Comparison of ENCODE assay signal across 24 cellular contexts in the genomic region with DNA sequence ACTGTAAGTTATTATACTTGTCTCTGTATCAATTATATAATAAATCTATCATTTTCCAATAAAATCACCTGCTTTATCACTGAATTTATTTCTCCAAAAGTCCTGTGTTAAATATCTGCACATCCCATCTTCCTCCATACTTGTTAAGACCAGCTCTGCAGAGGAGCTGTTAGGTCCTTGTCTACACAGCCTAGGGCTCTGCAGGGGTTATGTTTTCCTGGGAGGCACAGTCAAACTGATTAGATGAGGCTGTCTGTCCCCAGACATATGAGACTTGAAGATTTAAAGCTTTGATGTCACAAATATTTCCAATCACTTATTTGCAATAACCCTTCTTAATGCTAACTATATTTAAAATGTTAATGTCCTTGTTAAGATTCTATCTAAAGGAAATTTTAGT.
"Had no signal": no experiment of that assay in that cellular context is flagged by ENCODE, and none has a peak within 500 bp of the region (broad histone marks: within the 10 kb centered on the region; RNA-seq: fewer than 3 reads in every experiment).

No MANE protein-coding gene starts in this region.

- H3K27ac ChIP-seq: left ventricle myocardium inferior, ovary, prostate gland, skin epidermis, suprapubic skin, thoracic aorta, tibial artery, upper lobe of right lung had no signal

- H3K9me3 ChIP-seq: left ventricle myocardium inferior, mucosa of descending colon, ovary, prostate gland, suprapubic skin, thoracic aorta, tibial artery, upper lobe of right lung had no signal

- H3K4me1 Mint-ChIP-seq: naive thymus-derived CD4-positive, alpha-beta T cell; stimulated activated effector memory CD8-positive, alpha-beta T cell treated with anti-CD3 and anti-CD28 coated beads, Interleukin-12 subunit alpha, Interleukin-12 subunit beta, amount 100 ng/mL, for 72 hours had no signal

- H3K36me3 ChIP-seq: left ventricle myocardium inferior, ovary, prostate gland, suprapubic skin, thoracic aorta, tibial artery, upper lobe of right lung had no signal

- DNase-seq: islet precursor cell; left ventricle myocardium inferior; midbrain; mucosa of descending colon; naive thymus-derived CD4-positive, alpha-beta T cell; ovary; posterior cingulate gyrus; retina; right cardiac atrium; stimulated activated CD4-positive, alpha-beta T cell treated with anti-CD3 and anti-CD28 coated beads, Interleukin-12 subunit alpha, Interleukin-12 subunit beta, amount 100 ng/mL, for 4 hours; stimulated activated CD4-positive, alpha-beta T cell treated with anti-CD3 and anti-CD28 coated beads, Interleukin-4, amount 100 ng/mL, for 24 hours; stimulated activated naive CD4-positive, alpha-beta T cell; tibial artery; trophoblast cell; upper lobe of right lung had no signal

- H3K4me3 Mint-ChIP-seq: naive thymus-derived CD4-positive, alpha-beta T cell; natural killer cell treated with Interleukin-12 subunit alpha and Interleukin-12 subunit beta and Interleukin-15 and Interleukin-18, amount 100 ng/mL, for 72 hours; stimulated activated effector memory CD8-positive, alpha-beta T cell treated with anti-CD3 and anti-CD28 coated beads, Interleukin-12 subunit alpha, Interleukin-12 subunit beta, amount 100 ng/mL, for 72 hours; stimulated activated naive CD8-positive, alpha-beta T cell treated with anti-CD3 and anti-CD28 coated beads, Interleukin-15, Interleukin-2, amounts not matched to agents 100 ng/mL and 50 ng/mL, for 24 hours had no signal

- H3K27ac Mint-ChIP-seq: naive thymus-derived CD4-positive, alpha-beta T cell; natural killer cell treated with Interleukin-12 subunit alpha and Interleukin-12 subunit beta and Interleukin-15 and Interleukin-18, amount 100 ng/mL, for 72 hours; stimulated activated effector memory CD8-positive, alpha-beta T cell treated with anti-CD3 and anti-CD28 coated beads, Interleukin-12 subunit alpha, Interleukin-12 subunit beta, amount 100 ng/mL, for 72 hours; stimulated activated naive CD8-positive, alpha-beta T cell treated with anti-CD3 and anti-CD28 coated beads, Interleukin-15, Interleukin-2, amounts not matched to agents 100 ng/mL and 50 ng/mL, for 24 hours had no signal

- H3K27me3 Mint-ChIP-seq: naive thymus-derived CD4-positive, alpha-beta T cell; natural killer cell treated with Interleukin-12 subunit alpha and Interleukin-12 subunit beta and Interleukin-15 and Interleukin-18, amount 100 ng/mL, for 72 hours; stimulated activated naive CD8-positive, alpha-beta T cell treated with anti-CD3 and anti-CD28 coated beads, Interleukin-15, Interleukin-2, amounts not matched to agents 100 ng/mL and 50 ng/mL, for 24 hours had no signal

- H3K36me3 Mint-ChIP-seq: naive thymus-derived CD4-positive, alpha-beta T cell; natural killer cell treated with Interleukin-12 subunit alpha and Interleukin-12 subunit beta and Interleukin-15 and Interleukin-18, amount 100 ng/mL, for 72 hours; stimulated activated effector memory CD8-positive, alpha-beta T cell treated with anti-CD3 and anti-CD28 coated beads, Interleukin-12 subunit alpha, Interleukin-12 subunit beta, amount 100 ng/mL, for 72 hours had no signal

- H3K27me3 ChIP-seq: ovary, suprapubic skin, tibial artery, upper lobe of right lung had no signal

- H3K4me3 ChIP-seq: left ventricle myocardium inferior, lung, mucosa of descending colon, ovary, prostate gland, skin epidermis, suprapubic skin, thoracic aorta, tibial artery, upper lobe of right lung had no signal

- ATAC-seq: mucosa of descending colon; naive thymus-derived CD4-positive, alpha-beta T cell; natural killer cell treated with Interleukin-12 subunit alpha and Interleukin-12 subunit beta and Interleukin-15 and Interleukin-18, amount 100 ng/mL, for 72 hours; right cardiac atrium; sciatic nerve; stimulated activated effector memory CD8-positive, alpha-beta T cell treated with anti-CD3 and anti-CD28 coated beads, Interleukin-12 subunit alpha, Interleukin-12 subunit beta, amount 100 ng/mL, for 72 hours; upper lobe of right lung had no signal

- H3K9me3 Mint-ChIP-seq: naive thymus-derived CD4-positive, alpha-beta T cell; stimulated activated naive CD8-positive, alpha-beta T cell treated with anti-CD3 and anti-CD28 coated beads, Interleukin-15, Interleukin-2, amounts not matched to agents 100 ng/mL and 50 ng/mL, for 24 hours had no signal

- H3K4me1 ChIP-seq: left ventricle myocardium inferior, prostate gland, suprapubic skin, tibial artery, upper lobe of right lung had no signal
